Comparison of ENCODE assay signal across 21 cellular contexts in the genomic region with DNA sequence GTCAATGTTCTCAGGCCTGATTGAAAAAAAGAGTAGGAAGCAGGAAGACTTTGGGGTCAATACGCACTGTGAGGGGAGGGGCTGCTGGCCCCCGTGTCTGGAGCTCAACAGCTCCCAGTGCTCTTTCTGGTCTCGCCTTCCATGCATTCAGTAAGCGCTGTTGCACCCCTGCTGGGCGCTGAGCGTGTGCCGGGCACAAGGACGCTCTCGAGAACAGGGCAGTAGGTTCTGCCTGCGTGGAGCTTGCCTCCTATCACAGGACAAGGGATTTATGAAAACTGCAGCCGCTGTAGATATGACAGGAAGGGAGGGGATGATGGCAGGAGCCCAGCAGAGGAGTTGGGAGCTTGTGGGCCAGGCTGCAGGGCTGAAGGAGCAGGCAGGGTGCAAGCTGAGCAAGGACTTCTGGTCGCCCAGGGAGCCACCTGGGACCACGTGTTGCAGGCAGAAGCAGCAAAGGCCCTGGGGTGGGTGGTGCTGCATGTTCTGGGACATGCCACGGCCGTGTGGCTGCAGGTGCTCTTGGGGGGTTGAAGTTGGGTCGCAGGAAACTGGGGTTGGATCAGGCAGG.
"Had no signal": no experiment of that assay in that cellular context is flagged by ENCODE, and none has a peak within 500 bp of the region (broad histone marks: within the 10 kb centered on the region; RNA-seq: fewer than 3 reads in every experiment).

No MANE protein-coding gene starts in this region.

- H3K36me3 ChIP-seq: cardiac muscle cell, prostate gland, tibial nerve, vagina had no signal

- H3K4me1 Mint-ChIP-seq: activated naive CD8-positive, alpha-beta T cell treated with anti-CD3 and anti-CD28 coated beads, Interleukin-2, amount 50 U/mL, for 24 hours; immature natural killer cell had no signal

- H3K27ac ChIP-seq: cardiac muscle cell, foreskin keratinocyte, prostate gland, tibial nerve, vagina had no signal

- DNase-seq: activated CD8-positive, alpha-beta memory T cell treated with anti-CD3 and anti-CD28 coated beads, Interleukin-2, amount 50 U/mL, for 4 hours; activated gamma-delta T cell; activated naive CD4-positive, alpha-beta T cell treated with anti-CD3 and anti-CD28 coated beads, Interleukin-2, amount 50 U/mL, for 16 hours; activated naive CD8-positive, alpha-beta T cell treated with anti-CD3 and anti-CD28 coated beads, Interleukin-2, amount 50 U/mL, for 24 hours; activated T-cell treated with anti-CD3 and anti-CD28 coated beads, Interleukin-2, amount 50 U/mL, for 72 hours; effector CD8-positive, alpha-beta T cell; foreskin keratinocyte; immature natural killer cell; kidney glomerular epithelial cell; left ventricle myocardium superior; occipital lobe; stimulated activated CD4-positive, alpha-beta T cell treated with anti-CD3 and anti-CD28 coated beads, Interleukin-12 subunit alpha, Interleukin-12 subunit beta, amount 100 ng/mL, for 4 hours; stimulated activated CD4-positive, alpha-beta T cell treated with anti-CD3 and anti-CD28 coated beads, Interleukin-4, amount 100 ng/mL, for 4 hours; substantia nigra; T-helper 9 cell had no signal

- H3K27me3 Mint-ChIP-seq: stimulated activated naive CD8-positive, alpha-beta T cell treated with anti-CD3 and anti-CD28 coated beads, Interleukin-15, Interleukin-2, amounts not matched to agents 100 ng/mL and 50 ng/mL, for 24 hours had no signal

- H3K4me1 ChIP-seq: foreskin keratinocyte, prostate gland, tibial nerve, vagina had no signal

- H3K4me3 ChIP-seq: cardiac muscle cell, prostate gland, tibial nerve, vagina had no signal

- H3K36me3 Mint-ChIP-seq: immature natural killer cell had no signal

- H3K9me3 Mint-ChIP-seq: dendritic cell treated with granulocyte-macrophage colony-stimulating factor and Interleukin-4, amounts not matched to agents 40 ng/mL and 50 ng/mL, for 4 days; immature natural killer cell; stimulated activated naive CD8-positive, alpha-beta T cell treated with anti-CD3 and anti-CD28 coated beads, Interleukin-15, Interleukin-2, amounts not matched to agents 100 ng/mL and 50 ng/mL, for 24 hours had no signal

- H3K27me3 ChIP-seq: foreskin keratinocyte, vagina had no signal

- H3K4me3 Mint-ChIP-seq: activated naive CD8-positive, alpha-beta T cell treated with anti-CD3 and anti-CD28 coated beads, Interleukin-2, amount 50 U/mL, for 24 hours; activated T-cell treated with anti-CD3 and anti-CD28 coated beads, Interleukin-2, amount 50 U/mL, for 72 hours; dendritic cell treated with granulocyte-macrophage colony-stimulating factor and Interleukin-4, amounts not matched to agents 40 ng/mL and 50 ng/mL, for 4 days; immature natural killer cell; stimulated activated naive CD8-positive, alpha-beta T cell treated with anti-CD3 and anti-CD28 coated beads, Interleukin-15, Interleukin-2, amounts not matched to agents 100 ng/mL and 50 ng/mL, for 24 hours had no signal

- H3K9me3 ChIP-seq: prostate gland, vagina had no signal

- H3K27ac Mint-ChIP-seq: activated naive CD8-positive, alpha-beta T cell treated with anti-CD3 and anti-CD28 coated beads, Interleukin-2, amount 50 U/mL, for 24 hours; activated T-cell treated with anti-CD3 and anti-CD28 coated beads, Interleukin-2, amount 50 U/mL, for 72 hours; dendritic cell treated with granulocyte-macrophage colony-stimulating factor and Interleukin-4, amounts not matched to agents 40 ng/mL and 50 ng/mL, for 4 days; immature natural killer cell; stimulated activated naive CD8-positive, alpha-beta T cell treated with anti-CD3 and anti-CD28 coated beads, Interleukin-15, Interleukin-2, amounts not matched to agents 100 ng/mL and 50 ng/mL, for 24 hours had no signal

- ATAC-seq: activated naive CD8-positive, alpha-beta T cell treated with anti-CD3 and anti-CD28 coated beads, Interleukin-2, amount 50 U/mL, for 24 hours; activated T-cell treated with anti-CD3 and anti-CD28 coated beads, Interleukin-2, amount 50 U/mL, for 72 hours; foreskin keratinocyte; left ventricle myocardium superior had no signal
